In genomic region chr12:55929306-55929791, GRCh38 we compare ENCODE assay signal across 9 cellular contexts. TPM values are rescaled to one million over a fixed set of nuclear protein-coding genes. Genes with fewer than 3 reads are reported as not detected.
DNase-seq lines count a peak whose midpoint lies in the region; ATAC-seq and TF ChIP-seq lines count a peak whose summit lies in the region.
"Had no signal": no experiment of that assay in that cellular context is flagged by ENCODE, and none has a peak within 500 bp of the region (broad histone marks: within the 10 kb centered on the region; RNA-seq: fewer than 3 reads in every experiment).

No MANE protein-coding gene starts in this region.

- H3K4me1 Mint-ChIP-seq in H9 (peaks cover 40 to 47% of the 10 kb centered on the region in 2 experiments), nephron progenitor cell (peaks cover 61% of the 10 kb centered on the region)
- peaks cover 48% of the 10 kb centered on the region for H3K4me1 Mint-ChIP-seq in activated naive CD4-positive, alpha-beta T cell treated with anti-CD3 and anti-CD28 coated beads, Interleukin-2, amount 10 ng/mL, durations not matched to agents 7 days and 5 days

- H3K27me3 ChIP-seq in H9 (ENCODE audit: insufficient read depth, low read length) (peaks cover 4% of the 10 kb centered on the region; the same call in 1 of the 2 replicates), RWPE2 (ENCODE audit: insufficient read depth, poor library complexity, severe bottlenecking) (no peaks in the 10 kb centered on the region)
- H3K27me3 ChIP-seq: heart left ventricle had no signal

- H3K4me1 ChIP-seq in H9 (ENCODE audit: insufficient read depth, low read length) (peaks cover 6% of the 10 kb centered on the region; the same call in 1 of the 2 replicates), RWPE2 (ENCODE audit: insufficient read depth, poor library complexity, severe bottlenecking) (peaks cover 48% of the 10 kb centered on the region)

- no peak overlapping the region for H3K14ac ChIP-seq in H9 (ENCODE audit: insufficient read depth, low read length)

- no peak overlapping the region for H2BK5ac ChIP-seq in H9 (ENCODE audit: insufficient read length, low read length)

- H3K36me3 Mint-ChIP-seq in H9 (ENCODE audit: insufficient read depth in 1 of 3, low read depth in 3 of 3) (peaks cover 5 to 14% (median 13%) of the 10 kb centered on the region in 3 experiments; a peak in 5 of 7 replicates), nephron progenitor cell (ENCODE audit: low read depth) (peaks cover 10% of the 10 kb centered on the region)
- peaks cover 59% of the 10 kb centered on the region for H3K36me3 Mint-ChIP-seq in activated naive CD4-positive, alpha-beta T cell treated with anti-CD3 and anti-CD28 coated beads, Interleukin-2, amount 10 ng/mL, durations not matched to agents 7 days and 5 days

- no peak overlapping the region for H3K4me3 ChIP-seq in RWPE2 (ENCODE audit: severe bottlenecking)

- H3K9me3 ChIP-seq in H9 (ENCODE audit: control insufficient read depth, low read depth, low read length) (no peaks in the 10 kb centered on the region), RWPE2 (ENCODE audit: severe bottlenecking) (no peaks in the 10 kb centered on the region)
- H3K9me3 ChIP-seq: heart left ventricle had no signal

- H3K4me3 Mint-ChIP-seq in H9 (peak overlapping the region; percentile 36 to 96; a peak in 4 of 5 replicates), nephron progenitor cell (peak overlapping the region; percentile 94)
- peak overlapping the region; percentile 92 for H3K4me3 Mint-ChIP-seq in activated naive CD4-positive, alpha-beta T cell treated with anti-CD3 and anti-CD28 coated beads, Interleukin-2, amount 10 ng/mL, durations not matched to agents 7 days and 5 days

- no peak overlapping the region for H2AFZ ChIP-seq in H9 (ENCODE audit: low read length)

- no peak overlapping the region for H3K4me2 ChIP-seq in H9 (ENCODE audit: insufficient read depth, insufficient read length, low read length)

- no peak overlapping the region for H3T11ph ChIP-seq in H9 (ENCODE audit: low read length)

- no peak for ATAC-seq in RWPE2 (ENCODE audit: low read depth)
- ATAC-seq: heart left ventricle had no signal

- H3K56ac ChIP-seq in H9 (ENCODE audit: insufficient read length, low read depth, low read length), result no peak overlapping the region

- peaks cover 5% of the 10 kb centered on the region for H3K79me1 ChIP-seq in H9 (ENCODE audit: insufficient read depth, low read depth, low read length, poor library complexity, severe bottlenecking)

- H3K9ac ChIP-seq in H9 (ENCODE audit: extremely low read depth, insufficient read length, low read length), result no peak overlapping the region

- peak overlapping the region in 2 of 3 experiments; percentile 63 to 77; a peak in 3 of 7 replicates for H3K27ac Mint-ChIP-seq in H9
- H3K27ac Mint-ChIP-seq in activated naive CD4-positive, alpha-beta T cell treated with anti-CD3 and anti-CD28 coated beads, Interleukin-2, amount 10 ng/mL, durations not matched to agents 7 days and 5 days, result peak overlapping the region; percentile 100
- peak overlapping the region; percentile 27 for H3K27ac Mint-ChIP-seq in nephron progenitor cell

- no peak overlapping the region for H2AK5ac ChIP-seq in H9 (ENCODE audit: insufficient read length, low read length)

- WGBS in H9 (ENCODE audit: extremely low coverage, insufficient read length, low lambda C conversion rate), result no CpG with 5 or more reads among the region's 8 CpGs

- H4K20me1 ChIP-seq in H9 (ENCODE audit: control insufficient read depth, insufficient read depth, insufficient read length), result no peaks in the 10 kb centered on the region

- H2BK15ac ChIP-seq in H9 (ENCODE audit: low read depth, low read length), result no peak overlapping the region

- no peak overlapping the region for H2BK20ac ChIP-seq in H9 (ENCODE audit: low read depth, low read length, poor library complexity, severe bottlenecking)

- no peak overlapping the region for H3K4ac ChIP-seq in H9 (ENCODE audit: low read depth, low read length)

- H4K91ac ChIP-seq in H9 (ENCODE audit: insufficient read length, low read depth, low read length), result no peak overlapping the region

- no peak for TF ChIP-seq CTCF in GM10266 (IDR thresholded peaks at IDR 0.05; ENCODE audit: control insufficient read depth, insufficient read depth, low read depth, missing control alignments)
- TF ChIP-seq CTCF in H9 (conservative IDR thresholded peaks at IDR 0.05), result no peak
- no peak for TF ChIP-seq CTCF in RWPE2 (IDR thresholded peaks at IDR 0.05; ENCODE audit: poor library complexity, severe bottlenecking)
- TF ChIP-seq CTCF in nephron progenitor cell (IDR thresholded peaks at IDR 0.05), result no peak

- no peak overlapping the region for H4K8ac ChIP-seq in H9 (replicated peaks; ENCODE audit: insufficient read length, low read depth, low read length)

- peak; percentile 89 for DNase-seq in GM10266 (ENCODE audit: extremely low spot score)
- DNase-seq in H9, result no peak
- DNase-seq in RWPE2 (ENCODE audit: low spot score), result no peak
- peak; percentile 95 for DNase-seq in activated naive CD4-positive, alpha-beta T cell treated with anti-CD3 and anti-CD28 coated beads, Interleukin-2, amount 10 ng/mL, durations not matched to agents 7 days and 5 days
- no peak for DNase-seq in nephron progenitor cell
- peak; percentile 54 for DNase-seq in ureter (ENCODE audit: low spot score)
- no peak for DNase-seq in SHP77 treated with DMSO at 0.1 percent for 48 hours (lab: John Stamatoyannopoulos, UW)
- no peak for DNase-seq in NCI-H2171 treated with DMSO at 0.1 percent for 48 hours (lab: John Stamatoyannopoulos, UW)

- peaks cover 30% of the 10 kb centered on the region for H3K27me3 Mint-ChIP-seq in H9 (ENCODE audit: low read depth)
- no peaks in the 10 kb centered on the region for H3K27me3 Mint-ChIP-seq in activated naive CD4-positive, alpha-beta T cell treated with anti-CD3 and anti-CD28 coated beads, Interleukin-2, amount 10 ng/mL, durations not matched to agents 7 days and 5 days
- peaks cover 42% of the 10 kb centered on the region for H3K27me3 Mint-ChIP-seq in nephron progenitor cell (ENCODE audit: low read depth, poor library complexity)

- peaks cover 33% of the 10 kb centered on the region for H3K36me3 ChIP-seq in RWPE2 (ENCODE audit: low read depth)

- CTCF ChIA-PET in activated naive CD4-positive, alpha-beta T cell treated with anti-CD3 and anti-CD28 coated beads, Interleukin-2, amount 10 ng/mL, durations not matched to agents 7 days and 5 days (lab: Charles Lee), result interaction anchor here (2.7 kb wide), 1 partner anchor 10 kb away, joined by 18 read pairs; no protein-coding TSS in a partner anchor

- H3K27ac ChIP-seq in H9 (ENCODE audit: insufficient read length, low read depth, low read length) (no peak overlapping the region), RWPE2 (ENCODE audit: poor library complexity, severe bottlenecking) (peak overlapping the region; percentile 98)

- no peak overlapping the region for H2BK120ac ChIP-seq in H9 (ENCODE audit: low read depth, low read length, poor library complexity, severe bottlenecking)

- peaks cover 21% of the 10 kb centered on the region for H3K23me2 ChIP-seq in H9 (ENCODE audit: insufficient read length, low read depth, low read length, poor library complexity, severe bottlenecking)

- no peak overlapping the region for H4K5ac ChIP-seq in H9 (ENCODE audit: insufficient read length, low read depth, low read length)

- no peak overlapping the region for H2BK12ac ChIP-seq in H9 (ENCODE audit: insufficient read length, low read depth, low read length)

- peaks cover 15% of the 10 kb centered on the region; the same call in 1 of the 2 replicates for H3K79me2 ChIP-seq in H9 (ENCODE audit: insufficient read depth, low read length)

- no peaks in the 10 kb centered on the region; a peak in 1 of 5 replicates for H3K9me3 Mint-ChIP-seq in H9
- H3K9me3 Mint-ChIP-seq in activated naive CD4-positive, alpha-beta T cell treated with anti-CD3 and anti-CD28 coated beads, Interleukin-2, amount 10 ng/mL, durations not matched to agents 7 days and 5 days, result no peaks in the 10 kb centered on the region
- H3K9me3 Mint-ChIP-seq in nephron progenitor cell, result no peaks in the 10 kb centered on the region

- H3K23ac ChIP-seq in H9 (ENCODE audit: insufficient read length, low read depth, low read length), result no peak overlapping the region

- H3K18ac ChIP-seq in H9 (ENCODE audit: insufficient read length, low read depth, low read length), result no peak overlapping the region

RNA-seq across cellular contexts. Expression of gene DGKA, which starts 1.6 kb away (rescaled TPM):
- 24.1 and 25.9 TPM in 2 replicates for total RNA-seq in H9 (2021)
- 155 TPM for total RNA-seq in ureter

RNA-seq across cellular contexts. Expression of gene PYM1, which starts 1.7 kb away (rescaled TPM):
- total RNA-seq in H9 (2021) (58.1 and 58.9 TPM in 2 replicates), ureter (40.9 TPM)

RNA-seq across cellular contexts. Expression of gene PMEL, which starts 36.5 kb away (rescaled TPM):
- 71.0 and 72.6 TPM in 2 replicates for total RNA-seq in H9 (2021)
- total RNA-seq in ureter, result 5.8 TPM

RNA-seq across cellular contexts. Expression of gene CDK2, which starts 37.3 kb away (rescaled TPM):
- total RNA-seq in H9 (2021) (53.1 and 60.8 TPM in 2 replicates), ureter (23.2 TPM)

RNA-seq across cellular contexts. Expression of gene RAB5B, which starts 44.5 kb away (rescaled TPM):
- total RNA-seq in H9 (2021) (48.4 and 50.6 TPM in 2 replicates), ureter (139 TPM)

Comparison
In these comparisons a context has a peak if more than half of its experiments do, and no peak if none do; other contexts are left out.
1. DNase-seq: peak in GM10266 (single experiment), activated naive CD4-positive, alpha-beta T cell treated with anti-CD3 and anti-CD28 coated beads, Interleukin-2, amount 10 ng/mL, durations not matched to agents 7 days and 5 days (single experiment) and ureter (single experiment); none in H9 (single experiment), RWPE2 (single experiment), nephron progenitor cell (single experiment), SHP77 treated with DMSO at 0.1 percent for 48 hours (single experiment) and NCI-H2171 treated with DMSO at 0.1 percent for 48 hours (single experiment).
2. H3K27ac Mint-ChIP-seq: peak in every context shown above with its lines; median percentile 100 in activated naive CD4-positive, alpha-beta T cell treated with anti-CD3 and anti-CD28 coated beads, Interleukin-2, amount 10 ng/mL, durations not matched to agents 7 days and 5 days; 70 in H9; 27 in nephron progenitor cell.
3. RNA of gene PMEL, which starts 36.5 kb away (total RNA-seq): 71.0 to 72.6 TPM in H9; 5.8 TPM in ureter (single experiment); every median in the first group is over 10 times any median in the second.
4. Peak in every context shown above with its lines, with median percentiles within 50 percentile points of each other: H3K4me3 Mint-ChIP-seq.